8 cellular contexts compared by ENCODE assay signal in the genomic region with DNA sequence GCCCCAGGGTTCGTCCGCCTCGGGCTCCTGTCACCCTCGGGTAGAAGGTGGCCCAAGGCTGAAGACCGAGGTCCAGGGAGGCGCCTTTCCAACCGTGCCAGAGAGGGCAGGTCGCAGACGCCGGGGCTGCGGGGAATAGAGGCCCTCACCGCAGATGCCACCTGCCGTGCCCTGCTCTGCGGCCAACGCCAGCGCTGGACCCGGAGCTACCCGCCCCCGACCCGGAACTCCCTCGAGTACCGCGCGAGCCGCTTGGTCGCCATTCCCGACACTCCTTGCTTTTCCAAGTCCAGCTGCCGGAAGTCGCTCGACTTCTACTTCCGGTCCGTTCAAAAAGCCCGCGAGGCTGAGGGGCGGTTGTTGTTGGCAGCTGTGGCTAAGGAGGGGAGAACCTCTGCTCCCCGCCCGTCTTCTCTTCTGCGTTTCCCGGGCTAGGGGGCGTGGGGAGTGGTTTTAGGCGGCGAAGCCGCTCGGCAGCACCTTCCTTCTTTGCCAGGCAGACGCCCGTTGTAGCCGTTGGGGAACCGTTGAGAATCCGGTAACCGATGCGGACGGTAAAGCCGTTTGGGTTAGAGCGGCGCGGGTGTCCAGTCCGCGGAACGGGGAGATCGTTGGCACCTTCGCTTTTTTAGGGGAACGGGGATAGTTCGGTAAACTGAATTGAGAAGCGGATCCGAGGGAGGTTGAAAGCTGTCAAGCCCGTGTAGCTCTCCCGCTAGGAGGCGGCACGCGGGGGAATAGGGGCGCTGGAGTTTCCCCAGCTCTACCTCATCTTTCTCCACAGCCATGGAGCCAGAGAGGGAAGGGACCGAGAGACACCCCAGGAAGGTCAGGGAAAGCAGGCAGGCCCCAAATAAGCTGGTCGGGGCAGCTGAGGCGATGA. TPM values are rescaled to one million over a fixed set of nuclear protein-coding genes. Genes with fewer than 3 reads are reported as not detected.
DNase-seq lines count a peak whose midpoint lies in the region; ATAC-seq and TF ChIP-seq lines count a peak whose summit lies in the region.

A gene with protein sequence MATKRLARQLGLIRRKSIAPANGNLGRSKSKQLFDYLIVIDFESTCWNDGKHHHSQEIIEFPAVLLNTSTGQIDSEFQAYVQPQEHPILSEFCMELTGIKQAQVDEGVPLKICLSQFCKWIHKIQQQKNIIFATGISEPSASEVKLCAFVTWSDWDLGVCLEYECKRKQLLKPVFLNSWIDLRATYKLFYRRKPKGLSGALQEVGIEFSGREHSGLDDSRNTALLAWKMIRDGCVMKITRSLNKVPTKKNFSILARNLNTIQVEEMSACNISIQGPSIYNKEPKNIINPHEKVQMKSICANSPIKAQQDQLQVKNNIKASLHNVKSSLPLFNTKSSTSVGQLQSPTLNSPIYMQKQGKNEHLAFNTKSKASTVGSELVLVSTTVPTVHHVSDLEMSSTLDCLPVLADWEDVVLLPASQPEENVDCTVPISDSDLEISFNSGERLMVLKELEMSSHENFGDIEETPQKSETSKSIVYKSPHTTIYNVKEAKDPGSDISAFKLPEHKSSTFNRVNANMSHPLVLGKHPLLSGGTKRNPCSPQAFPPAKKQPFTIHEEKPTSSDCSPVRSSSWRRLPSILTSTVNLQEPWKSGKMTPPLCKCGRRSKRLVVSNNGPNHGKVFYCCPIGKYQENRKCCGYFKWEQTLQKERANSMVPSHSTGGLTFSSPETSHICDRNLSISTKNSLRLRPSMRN (minus strand): TSS at position 305 of the 883 bp plus-strand sequence. CDS start 42 bp downstream, at position 263.
A gene with protein sequence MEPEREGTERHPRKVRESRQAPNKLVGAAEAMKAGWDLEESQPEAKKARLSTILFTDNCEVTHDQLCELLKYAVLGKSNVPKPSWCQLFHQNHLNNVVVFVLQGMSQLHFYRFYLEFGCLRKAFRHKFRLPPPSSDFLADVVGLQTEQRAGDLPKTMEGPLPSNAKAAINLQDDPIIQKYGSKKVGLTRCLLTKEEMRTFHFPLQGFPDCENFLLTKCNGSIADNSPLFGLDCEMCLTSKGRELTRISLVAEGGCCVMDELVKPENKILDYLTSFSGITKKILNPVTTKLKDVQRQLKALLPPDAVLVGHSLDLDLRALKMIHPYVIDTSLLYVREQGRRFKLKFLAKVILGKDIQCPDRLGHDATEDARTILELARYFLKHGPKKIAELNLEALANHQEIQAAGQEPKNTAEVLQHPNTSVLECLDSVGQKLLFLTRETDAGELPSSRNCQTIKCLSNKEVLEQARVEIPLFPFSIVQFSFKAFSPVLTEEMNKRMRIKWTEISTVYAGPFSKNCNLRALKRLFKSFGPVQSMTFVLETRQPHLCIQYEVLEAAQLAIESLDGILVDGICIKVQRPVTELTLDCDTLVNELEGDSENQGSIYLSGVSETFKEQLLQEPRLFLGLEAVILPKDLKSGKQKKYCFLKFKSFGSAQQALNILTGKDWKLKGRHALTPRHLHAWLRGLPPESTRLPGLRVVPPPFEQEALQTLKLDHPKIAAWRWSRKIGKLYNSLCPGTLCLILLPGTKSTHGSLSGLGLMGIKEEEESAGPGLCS (plus strand): TSS at position 360 of the 883 bp plus-strand sequence. CDS start 427 bp downstream, at position 787.

- DNase-seq in GM13976 (ENCODE audit: low spot score), result peak; percentile 94
- peak; percentile 86 for DNase-seq in NCI-H1694 treated with DMSO at 0.1 percent for 48 hours (lab: John Stamatoyannopoulos, UW)
- DNase-seq in T-helper 2 cell, result peak; percentile 44 to 85 (median 64)
- peak; percentile 44 to 94 (median 84) for DNase-seq in anterior cingulate cortex (lab: John Stamatoyannopoulos, UW)
- peak; percentile 92 to 96 (median 95) for DNase-seq in right cardiac atrium
- DNase-seq in pulmonary artery endothelial cell (ENCODE audit: low read depth, low spot score), result peak; percentile 83
- DNase-seq in uterus, result peak; percentile 87 to 88

- in situ Hi-C loops in GM13976 (cut with MboI; ENCODE audit: low sequenced_read_pairs, unreplicated experiment), result no loop called here

- intact Hi-C loops in right cardiac atrium (cut with DNase I) (loop anchor here in 1 of 4 donors (10.0 kb wide), 1 partner anchor 278 kb away; no protein-coding TSS in a partner anchor), uterus (cut with DNase I; ENCODE audit: low total_unique reads) (no loop called here)

- H3K27me3 ChIP-seq in right cardiac atrium (ENCODE audit: control insufficient read depth, insufficient read depth) (no peaks in the 10 kb centered on the region), uterus (no peaks in the 10 kb centered on the region)

- WGBS in right cardiac atrium, result under 1% methylated on average over 74 of the region's 74 CpGs

- H3K9me3 ChIP-seq in right cardiac atrium (ENCODE audit: control insufficient read depth, low read length) (no peaks in the 10 kb centered on the region), uterus (no peaks in the 10 kb centered on the region)

- H3K27ac ChIP-seq in right cardiac atrium (ENCODE audit: low read length), result peak within 1 kb of the TSS; percentile 54
- peak within 1 kb of the TSS; percentile 90 to 95 for H3K27ac ChIP-seq in uterus

- peak in 1 of 2 donors; percentile 41 for TF ChIP-seq POLR2A in uterus (IDR thresholded peaks at IDR 0.05)

- H3K4me3 ChIP-seq in right cardiac atrium (ENCODE audit: low read length) (peak within 1 kb of the TSS; percentile 74), uterus (peak within 1 kb of the TSS; percentile 73 to 79)

- H3K4me1 ChIP-seq in right cardiac atrium (ENCODE audit: control insufficient read depth, insufficient read depth, low read length), result no peaks in the 10 kb centered on the region
- no peaks in the 10 kb centered on the region for H3K4me1 ChIP-seq in uterus

- TF ChIP-seq CTCF in GM13976 (IDR thresholded peaks at IDR 0.05; ENCODE audit: borderline replicate concordance, control extremely low read depth, extremely low read depth, insufficient read depth, missing control alignments) (peak; percentile 61), uterus (IDR thresholded peaks at IDR 0.05) (peak in 3 of 4 experiments; percentile 18 to 39 (median 29))

- H3K36me3 ChIP-seq in uterus, result no peaks in the 10 kb centered on the region

- ATAC-seq in HG02884 (IDR thresholded peaks at IDR 0.05; ENCODE audit: unreplicated experiment) (peak; percentile 84), right cardiac atrium (peak; percentile 97)

RNA-seq across cellular contexts. Expression of the first gene that starts in this region (rescaled TPM):
- total RNA-seq in right cardiac atrium (10 to 100 TPM; 10.1 to 14.0 (median 11.1) TPM), pulmonary artery endothelial cell (9.0 and 11.8 TPM in 2 replicates), uterus (10 to 100 TPM in 1 of 4 donors, 1 to 10 TPM in 2, under 1 TPM in 1; 0.88 to 37.3 (median 5.0) TPM)
- polyA plus RNA-seq in right cardiac atrium, result 5.4 TPM

RNA-seq across cellular contexts. Expression of the second gene that starts in this region (rescaled TPM):
- 1 to 10 TPM; 2.3 to 3.8 (median 2.9) TPM for total RNA-seq in right cardiac atrium
- polyA plus RNA-seq in right cardiac atrium, result 2.1 TPM
- total RNA-seq in pulmonary artery endothelial cell, result 5.5 and 6.9 TPM in 2 replicates
- total RNA-seq in uterus, result 10 to 100 TPM in 1 of 4 donors, 1 to 10 TPM in 1, under 1 TPM in 1, not detected in 1; 0.88 to 16.6 (median 6.2) TPM

Comparison
In these comparisons a context has a peak if more than half of its experiments do, and no peak if none do; other contexts are left out.
1. Peak in every context shown above with its lines: DNase-seq, ATAC-seq, H3K4me3 ChIP-seq and H3K27ac ChIP-seq.